1 cellular context compared by ENCODE assay signal in genomic region chr17:74203439-74204240, GRCh38.
TF ChIP-seq lines count a peak whose summit lies in the region.

Gene RPL38, plus strand, starts transcription at chr17:74203678. Its CDS starts 278 bp downstream, at chr17:74203956.

TF ChIP-seq in WTC11, 78 proteins besides CTCF, POLR2A, EP300 and RAD21 (continued from another document):
- TF ChIP-seq ATF2 (CRISPR knock-in tag; IDR thresholded peaks at IDR 0.05; ENCODE audit: borderline replicate concordance, low read depth) (no peak), ZBTB21 (CRISPR knock-in tag; IDR thresholded peaks at IDR 0.05; ENCODE audit: borderline replicate concordance) (no peak), TCF7 (CRISPR knock-in tag; IDR thresholded peaks at IDR 0.05; ENCODE audit: low read depth) (no peak), ZNF425 (CRISPR knock-in tag; conservative IDR thresholded peaks at IDR 0.05) (no peak), MLX (CRISPR knock-in tag; IDR thresholded peaks at IDR 0.05) (no peak), JUN (CRISPR knock-in tag; IDR thresholded peaks at IDR 0.05) (no peak), TEAD4 (CRISPR knock-in tag; IDR thresholded peaks at IDR 0.05) (no peak), ZSCAN18 (CRISPR knock-in tag; IDR thresholded peaks at IDR 0.05) (no peak), TP53 (CRISPR knock-in tag; IDR thresholded peaks at IDR 0.05) (no peak), ZNF396 (CRISPR knock-in tag; IDR thresholded peaks at IDR 0.05; ENCODE audit: borderline replicate concordance) (no peak), JAZF1 (CRISPR knock-in tag; IDR thresholded peaks at IDR 0.05) (no peak), FOXP1 (CRISPR knock-in tag; IDR thresholded peaks at IDR 0.05; ENCODE audit: borderline replicate concordance) (no peak; the same call in 1 of the 2 replicates), HMGXB4 (CRISPR knock-in tag; IDR thresholded peaks at IDR 0.05) (peak; percentile 50; the same call in 1 of the 2 replicates), KAT7 (CRISPR knock-in tag; IDR thresholded peaks at IDR 0.05; ENCODE audit: borderline replicate concordance) (0 out of 2 replicates have a peak, but pooled peaks have one; percentile 40), AR (CRISPR knock-in tag; IDR thresholded peaks at IDR 0.05) (peak; percentile 77; the same call in 1 of the 2 replicates), ZMAT4 (CRISPR knock-in tag; IDR thresholded peaks at IDR 0.05) (peak; percentile 27; the same call in 1 of the 2 replicates), GABPB1 (CRISPR knock-in tag; IDR thresholded peaks at IDR 0.05) (peak; percentile 81), ZNF232 (CRISPR knock-in tag; IDR thresholded peaks at IDR 0.05) (peak; percentile 10; the same call in 1 of the 2 replicates), USF2 (CRISPR knock-in tag; IDR thresholded peaks at IDR 0.05) (no peak), ZNF532 (CRISPR knock-in tag; IDR thresholded peaks at IDR 0.05; ENCODE audit: borderline replicate concordance) (peak; percentile 69; the same call in 1 of the 2 replicates), ETV6 (CRISPR knock-in tag; IDR thresholded peaks at IDR 0.05) (peak; percentile 84), ZNF281 (CRISPR knock-in tag; IDR thresholded peaks at IDR 0.05) (0 out of 2 replicates have a peak, but pooled peaks have one; percentile 14), FOXP4 (CRISPR knock-in tag; IDR thresholded peaks at IDR 0.05) (peak; percentile 70; the same call in 1 of the 2 replicates), HMGA2 (CRISPR knock-in tag; IDR thresholded peaks at IDR 0.05) (no peak; the same call in 1 of the 2 replicates), PRRX2 (CRISPR knock-in tag; IDR thresholded peaks at IDR 0.05) (peak; percentile 53; the same call in 1 of the 2 replicates), EMX1 (CRISPR knock-in tag; IDR thresholded peaks at IDR 0.05) (peak; percentile 78)
TF ChIP-seq in WTC11: peak in this region for 25.
